Comparison of ENCODE assay signal across 20 cellular contexts in genomic region chr2:66430906-66431619, GRCh38. TPM values are rescaled to one million over a fixed set of nuclear protein-coding genes. Genes with fewer than 3 reads are reported as not detected.
DNase-seq lines count a peak whose midpoint lies in the region; TF ChIP-seq lines count a peak whose summit lies in the region.
"Had no signal": no experiment of that assay in that cellular context is flagged by ENCODE, and none has a peak within 500 bp of the region (broad histone marks: within the 10 kb centered on the region; RNA-seq: fewer than 3 reads in every experiment).

No MANE protein-coding gene starts in this region.

- H3K4me1 ChIP-seq in muscle layer of duodenum (ENCODE audit: control insufficient read depth in 1 of 2, insufficient read depth in 2 of 2, low read length in 2 of 2) (peaks cover 0 to 15% of the 10 kb centered on the region in 2 donors), stomach smooth muscle (ENCODE audit: control insufficient read depth, insufficient read depth, low read length) (peaks cover 24% of the 10 kb centered on the region)
- H3K4me1 ChIP-seq in CD4-positive, alpha-beta memory T cell (ENCODE audit: insufficient read depth, low read length): peaks cover 18% of the 10 kb centered on the region
- H3K4me1 ChIP-seq: colonic mucosa had no signal

- no peaks in the 10 kb centered on the region for H3K36me3 ChIP-seq in muscle layer of duodenum (ENCODE audit: control insufficient read depth in 1 of 2, insufficient read depth in 2 of 2, low read length in 2 of 2)
- H3K36me3 ChIP-seq in stomach smooth muscle (ENCODE audit: control insufficient read depth in 2 of 2, insufficient read depth in 2 of 2, low read length in 2 of 2): no peaks in the 10 kb centered on the region
- no peaks in the 10 kb centered on the region for H3K36me3 ChIP-seq in CD4-positive, alpha-beta memory T cell (ENCODE audit: insufficient read depth, low read length)
- no peaks in the 10 kb centered on the region for H3K36me3 ChIP-seq in brain microvascular endothelial cell (replicated peaks)
- H3K36me3 ChIP-seq: BLaER1, colonic mucosa, thoracic aorta had no signal

- peaks cover 47% of the 10 kb centered on the region for H3K4me1 Mint-ChIP-seq in brain
- H3K4me1 Mint-ChIP-seq in CD4-positive, alpha-beta memory T cell: peaks cover 12 to 35% (median 28%) of the 10 kb centered on the region in 4 donors

- TF ChIP-seq CTCF in brain (conservative IDR thresholded peaks at IDR 0.05): no peak
- no peak for TF ChIP-seq CTCF in brain microvascular endothelial cell (IDR thresholded peaks at IDR 0.05; ENCODE audit: low read depth, low read length, missing control alignments)

- POLR2A ChIA-PET in CD4-positive, alpha-beta memory T cell (lab: Charles Lee; ENCODE audit: partially characterized antibody): no interaction called here

- peak; percentile 24 for DNase-seq in NCI-H1105 treated with DMSO at 0.1 percent for 48 hours (lab: John Stamatoyannopoulos, UW)
- no peak for DNase-seq in NCI-H1105 (lab: John Stamatoyannopoulos, UW)
- no peak for DNase-seq in CD4-positive, alpha-beta memory T cell
- DNase-seq in brain microvascular endothelial cell: no peak
- DNase-seq in NCI-H524 treated with DMSO at 0.1 percent for 48 hours (lab: John Stamatoyannopoulos, UW): no peak
- DNase-seq: 8988T; activated B cell treated with CpG ODN at 0.5 μM for 24 hours; activated CD8-positive, alpha-beta T cell treated with anti-CD3 and anti-CD28 coated beads, Interleukin-2, amount 10 ng/mL, durations not matched to agents 7 days and 5 days; activated T-cell treated with anti-CD3 and anti-CD28 coated beads, Interleukin-2, amount 50 U/mL, for 48 hours; colonic mucosa; foreskin melanocyte; OCI-M1; posterior cingulate gyrus had no signal

- H3K27ac ChIP-seq in muscle layer of duodenum (ENCODE audit: low read length) (peak overlapping the region; percentile 80), stomach smooth muscle (ENCODE audit: low read length) (peak overlapping the region; percentile 97), brain microvascular endothelial cell (no peak overlapping the region)
- no peak overlapping the region for H3K27ac ChIP-seq in CD4-positive, alpha-beta memory T cell (ENCODE audit: low read depth, low read length)
- H3K27ac ChIP-seq: BLaER1, colonic mucosa, thoracic aorta had no signal

- H3K4me3 ChIP-seq in muscle layer of duodenum (ENCODE audit: low read depth in 1 of 2, low read length in 2 of 2) (peak overlapping the region; percentile 12 to 44), stomach smooth muscle (ENCODE audit: low read length in 2 of 2) (peak overlapping the region; percentile 51 to 95), brain microvascular endothelial cell (ENCODE audit: low read depth, low read length) (no peak overlapping the region)
- no peak overlapping the region for H3K4me3 ChIP-seq in CD4-positive, alpha-beta memory T cell (ENCODE audit: low read length in 2 of 2)
- H3K4me3 ChIP-seq: BLaER1, colonic mucosa, thoracic aorta had no signal

- H3K9me3 ChIP-seq in muscle layer of duodenum (ENCODE audit: control insufficient read depth in 1 of 2, low read length in 2 of 2) (no peaks in the 10 kb centered on the region), stomach smooth muscle (ENCODE audit: control insufficient read depth in 2 of 2, low read length in 2 of 2) (no peaks in the 10 kb centered on the region)
- H3K9me3 ChIP-seq in CD4-positive, alpha-beta memory T cell (ENCODE audit: control insufficient read depth in 1 of 2, low read length in 2 of 2): no peaks in the 10 kb centered on the region
- H3K9me3 ChIP-seq: colonic mucosa, thoracic aorta had no signal

- H3K9me3 Mint-ChIP-seq in brain: peaks cover 0 to 6% (median 0%) of the 10 kb centered on the region in 5 experiments
- peaks cover 0 to 15% (median 4%) of the 10 kb centered on the region in 8 donors for H3K9me3 Mint-ChIP-seq in CD4-positive, alpha-beta memory T cell
- H3K9me3 Mint-ChIP-seq: activated B cell treated with CpG ODN at 0.5 μM for 24 hours; activated naive CD4-positive, alpha-beta T cell treated with anti-CD3 and anti-CD28 coated beads, Interleukin-2, amount 50 U/mL, for 72 hours had no signal

- CTCF ChIA-PET in CD4-positive, alpha-beta memory T cell (lab: Charles Lee; ENCODE audit: partially characterized antibody): no interaction called here

- in situ Hi-C loops in brain microvascular endothelial cell (cut with HindIII; ENCODE audit: low pct_ligation_motif_present, low sequenced_read_pairs): loop anchor here (25.0 kb wide), 1 partner anchor 1406 kb away; no protein-coding TSS in a partner anchor

- peaks cover 63% of the 10 kb centered on the region for H3K27me3 Mint-ChIP-seq in brain
- peaks cover 47 to 56% of the 10 kb centered on the region in 2 donors for H3K27me3 Mint-ChIP-seq in CD4-positive, alpha-beta memory T cell

- H3K9ac ChIP-seq in stomach smooth muscle (ENCODE audit: low read length in 2 of 2): peak overlapping the region; percentile 58 to 64
- H3K9ac ChIP-seq: BLaER1 had no signal

- no peaks in the 10 kb centered on the region for H3K36me3 Mint-ChIP-seq in brain
- H3K36me3 Mint-ChIP-seq in CD4-positive, alpha-beta memory T cell: peaks cover 0 to 1% of the 10 kb centered on the region in 2 donors

- H3K27me3 ChIP-seq in muscle layer of duodenum (ENCODE audit: low read depth, low read length): peaks cover 10% of the 10 kb centered on the region
- H3K27me3 ChIP-seq in stomach smooth muscle (ENCODE audit: control insufficient read depth in 1 of 2, insufficient read depth in 2 of 2, low read length in 2 of 2): no peaks in the 10 kb centered on the region
- peaks cover 21% of the 10 kb centered on the region for H3K27me3 ChIP-seq in CD4-positive, alpha-beta memory T cell (ENCODE audit: insufficient read depth, low read length)
- peaks cover 73% of the 10 kb centered on the region for H3K27me3 ChIP-seq in brain microvascular endothelial cell (replicated peaks)

- H3K4me3 Mint-ChIP-seq in brain: peak overlapping the region in 4 of 5 experiments; percentile 55 to 98 (median 66)
- H3K4me3 Mint-ChIP-seq in CD4-positive, alpha-beta memory T cell: no peak overlapping the region
- H3K4me3 Mint-ChIP-seq: activated B cell treated with CpG ODN at 0.5 μM for 24 hours; activated CD8-positive, alpha-beta T cell treated with anti-CD3 and anti-CD28 coated beads, Interleukin-2, amount 10 ng/mL, durations not matched to agents 7 days and 5 days had no signal

- peak overlapping the region in 2 of 5 experiments; percentile 26 to 42 for H3K27ac Mint-ChIP-seq in brain
- no peak overlapping the region for H3K27ac Mint-ChIP-seq in CD4-positive, alpha-beta memory T cell
- H3K27ac Mint-ChIP-seq: activated B cell treated with CpG ODN at 0.5 μM for 24 hours; activated CD8-positive, alpha-beta T cell treated with anti-CD3 and anti-CD28 coated beads, Interleukin-2, amount 10 ng/mL, durations not matched to agents 7 days and 5 days; activated naive CD4-positive, alpha-beta T cell treated with anti-CD3 and anti-CD28 coated beads, Interleukin-2, amount 50 U/mL, for 72 hours had no signal

- intact Hi-C loops in CD4-positive, alpha-beta memory T cell (cut with micrococcal nuclease): no loop called here

RNA-seq across cellular contexts. Expression of gene MEIS1, which starts 3.9 kb away (rescaled TPM):
- 3.5 TPM for polyA plus RNA-seq in brain (ENCODE audit: insufficient read depth, low read depth, low replicate concordance)
- total RNA-seq in CD4-positive, alpha-beta memory T cell: not detected
- polyA plus RNA-seq in CD4-positive, alpha-beta memory T cell: not detected
- total RNA-seq: activated B cell treated with CpG ODN at 0.5 μM for 24 hours; activated CD8-positive, alpha-beta T cell treated with anti-CD3 and anti-CD28 coated beads, Interleukin-2, amount 10 ng/mL, durations not matched to agents 7 days and 5 days; activated naive CD4-positive, alpha-beta T cell treated with anti-CD3 and anti-CD28 coated beads, Interleukin-2, amount 50 U/mL, for 72 hours; T-helper 2 cell treated with Interferon-gamma antibody and Interleukin-4, amounts not matched to agents 100 ng/mL and 5 ng/mL, for 36 hours had no signal

Comparison
In these comparisons a context has a peak if more than half of its experiments do, and no peak if none do; other contexts are left out.
1. H3K4me3 Mint-ChIP-seq: peak in brain (4 of 5); none in CD4-positive, alpha-beta memory T cell (0 of 8).
2. H3K27ac ChIP-seq: peak in muscle layer of duodenum (single experiment) and stomach smooth muscle (single experiment); none in CD4-positive, alpha-beta memory T cell (single experiment) and brain microvascular endothelial cell (single experiment).
3. H3K4me3 ChIP-seq: peak in muscle layer of duodenum (2 of 2) and stomach smooth muscle (2 of 2); none in CD4-positive, alpha-beta memory T cell (0 of 2) and brain microvascular endothelial cell (single experiment).